20 cellular contexts compared by ENCODE assay signal in the genomic region with DNA sequence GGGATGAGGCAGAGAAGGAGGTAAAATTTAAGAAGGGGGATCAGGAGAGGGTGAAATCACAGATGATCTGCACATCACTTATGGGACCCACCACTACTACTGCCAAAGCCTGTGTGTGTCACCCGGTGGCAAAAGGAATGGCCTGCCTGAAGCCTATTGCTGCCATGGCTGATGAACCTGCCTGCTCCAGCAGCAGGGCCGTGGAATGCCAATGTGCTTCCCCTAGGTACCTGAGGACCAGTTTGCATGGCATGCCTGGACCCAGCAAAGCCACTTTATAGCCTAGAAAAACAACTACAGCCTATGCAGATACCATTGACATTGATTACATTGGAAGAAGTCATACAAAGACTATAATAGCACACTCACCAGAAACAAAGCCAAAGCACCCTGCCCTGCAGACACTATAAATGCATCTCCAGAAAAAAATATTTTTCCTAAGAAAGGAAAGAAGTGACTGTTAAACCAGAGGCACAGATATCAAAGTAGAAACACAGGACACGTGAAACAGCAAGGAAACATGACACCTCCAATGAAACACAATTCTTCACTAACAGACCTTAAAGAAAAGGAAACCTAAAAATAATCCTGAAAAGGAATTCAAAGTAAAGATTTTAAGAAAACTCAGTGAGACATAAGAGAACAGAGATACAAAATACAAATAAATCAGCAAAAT.
"Had no signal": no experiment of that assay in that cellular context is flagged by ENCODE, and none has a peak within 500 bp of the region (broad histone marks: within the 10 kb centered on the region; RNA-seq: fewer than 3 reads in every experiment).

No MANE protein-coding gene starts in this region.

- H3K27ac ChIP-seq: coronary artery, foreskin keratinocyte, neutrophil, psoas muscle, thoracic aorta, transverse colon had no signal

- H3K27me3 Mint-ChIP-seq: stimulated activated naive B cell treated with anti-CD40 and anti-IgM and Interleukin-4, amounts not matched to agents 10 μg/mL and 1 μg/mL and 100 μg/mL, for 72 hours; stimulated activated naive CD8-positive, alpha-beta T cell treated with anti-CD3 and anti-CD28 coated beads, Interleukin-15, amount 100 ng/mL, for 72 hours had no signal

- H3K4me1 ChIP-seq: psoas muscle, transverse colon had no signal

- H3K4me3 ChIP-seq: coronary artery, mucosa of descending colon, psoas muscle, thoracic aorta, transverse colon had no signal

- H3K4me3 Mint-ChIP-seq: naive thymus-derived CD8-positive, alpha-beta T cell; stimulated activated naive B cell treated with anti-CD40 and anti-IgM and Interleukin-4, amounts not matched to agents 10 μg/mL and 1 μg/mL and 100 μg/mL, for 72 hours; stimulated activated naive CD8-positive, alpha-beta T cell treated with anti-CD3 and anti-CD28 coated beads, Interleukin-15, amount 100 ng/mL, for 72 hours had no signal

- H3K27ac Mint-ChIP-seq: endodermal cell; naive thymus-derived CD8-positive, alpha-beta T cell; stimulated activated naive B cell treated with anti-CD40 and anti-IgM and Interleukin-4, amounts not matched to agents 10 μg/mL and 1 μg/mL and 100 μg/mL, for 72 hours; stimulated activated naive CD8-positive, alpha-beta T cell treated with anti-CD3 and anti-CD28 coated beads, Interleukin-15, amount 100 ng/mL, for 72 hours had no signal

- ATAC-seq: foreskin keratinocyte; left lobe of liver; mucosa of descending colon; naive thymus-derived CD8-positive, alpha-beta T cell; psoas muscle; sciatic nerve; stimulated activated naive B cell treated with anti-CD40 and anti-IgM and Interleukin-4, amounts not matched to agents 10 μg/mL and 1 μg/mL and 100 μg/mL, for 72 hours; stimulated activated naive CD8-positive, alpha-beta T cell treated with anti-CD3 and anti-CD28 coated beads, Interleukin-15, amount 100 ng/mL, for 72 hours had no signal

- H3K27me3 ChIP-seq: foreskin keratinocyte, neutrophil, transverse colon had no signal

- H3K36me3 ChIP-seq: neutrophil, thoracic aorta, transverse colon had no signal

- DNase-seq: effector CD4-positive, alpha-beta T cell; endodermal cell; erythroblast; foreskin keratinocyte; islet precursor cell; mammary epithelial cell; mucosa of descending colon; naive thymus-derived CD8-positive, alpha-beta T cell; psoas muscle; retina; stimulated activated CD4-positive, alpha-beta T cell treated with anti-CD3 and anti-CD28 coated beads, Interleukin-2, amount 100 ng/mL, for 24 hours; stimulated activated CD4-positive, alpha-beta T cell treated with anti-CD3 and anti-CD28 coated beads, Interleukin-4, amount 100 ng/mL, for 4 hours; stimulated activated naive B cell treated with anti-CD40 and anti-IgM and Interleukin-4, amounts not matched to agents 10 μg/mL and 1 μg/mL and 100 μg/mL, for 72 hours; stimulated activated naive CD8-positive, alpha-beta T cell treated with anti-CD3 and anti-CD28 coated beads, Interleukin-15, amount 100 ng/mL, for 72 hours; transverse colon had no signal

- H3K4me1 Mint-ChIP-seq: naive thymus-derived CD8-positive, alpha-beta T cell; stimulated activated naive B cell treated with anti-CD40 and anti-IgM and Interleukin-4, amounts not matched to agents 10 μg/mL and 1 μg/mL and 100 μg/mL, for 72 hours; stimulated activated naive CD8-positive, alpha-beta T cell treated with anti-CD3 and anti-CD28 coated beads, Interleukin-15, amount 100 ng/mL, for 72 hours had no signal

- H3K9me3 ChIP-seq: mucosa of descending colon, neutrophil, psoas muscle, thoracic aorta, transverse colon had no signal

- H3K36me3 Mint-ChIP-seq: naive thymus-derived CD8-positive, alpha-beta T cell; stimulated activated naive B cell treated with anti-CD40 and anti-IgM and Interleukin-4, amounts not matched to agents 10 μg/mL and 1 μg/mL and 100 μg/mL, for 72 hours had no signal
